23 cellular contexts compared by ENCODE assay signal in genomic region chr2:31151501-31151900, GRCh38.
DNase-seq lines count a peak whose midpoint lies in the region; ATAC-seq and TF ChIP-seq lines count a peak whose summit lies in the region.
"Had no signal": no experiment of that assay in that cellular context is flagged by ENCODE, and none has a peak within 500 bp of the region (broad histone marks: within the 10 kb centered on the region; RNA-seq: fewer than 3 reads in every experiment).

No MANE protein-coding gene starts in this region.

- no peak overlapping the region for H3K27ac ChIP-seq in brain microvascular endothelial cell
- H3K27ac ChIP-seq: parathyroid adenoma, SJCRH30, tibial artery had no signal

- H3K4me3 ChIP-seq in LNCaP clone FGC (ENCODE audit: low read depth, low read length) (no peak overlapping the region), brain microvascular endothelial cell (ENCODE audit: low read depth, low read length) (no peak overlapping the region)
- H3K4me3 ChIP-seq: SJCRH30, tibial artery had no signal

- no peaks in the 10 kb centered on the region for H3K4me1 Mint-ChIP-seq in effector memory CD8-positive, alpha-beta T cell (ENCODE audit: low read depth in 2 of 2)
- H3K4me1 Mint-ChIP-seq: activated naive CD4-positive, alpha-beta T cell treated with anti-CD3 and anti-CD28 coated beads, Interleukin-2, amount 50 U/mL, for 24 hours; CD14-positive monocyte; natural killer cell had no signal

- H3K9me3 Mint-ChIP-seq in effector memory CD8-positive, alpha-beta T cell = peaks cover 0 to 3% of the 10 kb centered on the region in 2 donors
- H3K9me3 Mint-ChIP-seq: activated naive CD4-positive, alpha-beta T cell treated with anti-CD3 and anti-CD28 coated beads, Interleukin-2, amount 50 U/mL, for 24 hours; natural killer cell had no signal

- TF ChIP-seq CTCF in LNCaP clone FGC (IDR thresholded peaks at IDR 0.05; ENCODE audit: control insufficient read depth, extremely low read depth, insufficient read depth) (peak; percentile 51), brain microvascular endothelial cell (IDR thresholded peaks at IDR 0.05; ENCODE audit: low read depth, low read length, missing control alignments) (peak; percentile 26)

- no peaks in the 10 kb centered on the region for H3K36me3 ChIP-seq in brain microvascular endothelial cell (replicated peaks)
- H3K36me3 ChIP-seq: SJCRH30, tibial artery had no signal

- ATAC-seq in effector memory CD8-positive, alpha-beta T cell (replicated peaks) = no peak
- ATAC-seq: natural killer cell; stimulated activated naive CD8-positive, alpha-beta T cell treated with anti-CD3 and anti-CD28 coated beads, Interleukin-15, Interleukin-2, amounts not matched to agents 100 U/mL and 50 U/mL, for 24 hours had no signal

- no peaks in the 10 kb centered on the region for H3K36me3 Mint-ChIP-seq in effector memory CD8-positive, alpha-beta T cell (ENCODE audit: insufficient read depth)
- H3K36me3 Mint-ChIP-seq: activated naive CD4-positive, alpha-beta T cell treated with anti-CD3 and anti-CD28 coated beads, Interleukin-2, amount 50 U/mL, for 24 hours; CD14-positive monocyte; natural killer cell had no signal

- DNase-seq in EH (ENCODE audit: low read depth) (peak; percentile 3), LNCaP clone FGC (ENCODE audit: low read depth) (no peak), brain microvascular endothelial cell (no peak), kidney tubule cell (ENCODE audit: low spot score) (peak; percentile 14), AML-193 (lab: John Stamatoyannopoulos, UW) (no peak), AG08396 (ENCODE audit: low spot score) (no peak)
- DNase-seq in effector memory CD8-positive, alpha-beta T cell = no peak
- DNase-seq: activated CD4-positive, CD25-positive, alpha-beta regulatory T cell treated with anti-CD3 and anti-CD28 coated beads, Interleukin-2, amount 50 U/mL, for 72 hours; activated CD8-positive, alpha-beta memory T cell treated with anti-CD3 and anti-CD28 coated beads for 24 hours; activated T-cell treated with anti-CD3 and anti-CD28 coated beads, Interleukin-2, amount 50 U/mL, for 48 hours; kidney glomerular epithelial cell; mesenchymal stem cell; natural killer cell; NCI-H1092; NCI-H2029 treated with DMSO at 0.1 percent for 48 hours; NCI-H510A; SJCRH30; stimulated activated naive CD8-positive, alpha-beta T cell treated with anti-CD3 and anti-CD28 coated beads, Interleukin-15, Interleukin-2, amounts not matched to agents 100 U/mL and 50 U/mL, for 24 hours; T-helper 9 cell; tibial artery had no signal

- no peaks in the 10 kb centered on the region for H3K27me3 ChIP-seq in brain microvascular endothelial cell (replicated peaks)
- H3K27me3 ChIP-seq: tibial artery had no signal

- no peak overlapping the region for H3K27ac Mint-ChIP-seq in effector memory CD8-positive, alpha-beta T cell
- H3K27ac Mint-ChIP-seq: activated naive CD4-positive, alpha-beta T cell treated with anti-CD3 and anti-CD28 coated beads, Interleukin-2, amount 50 U/mL, for 24 hours; CD14-positive monocyte; natural killer cell had no signal

- H3K27me3 Mint-ChIP-seq in effector memory CD8-positive, alpha-beta T cell = peaks cover 31 to 47% of the 10 kb centered on the region in 2 donors

- H3K4me3 Mint-ChIP-seq in effector memory CD8-positive, alpha-beta T cell = no peak overlapping the region
- H3K4me3 Mint-ChIP-seq: activated naive CD4-positive, alpha-beta T cell treated with anti-CD3 and anti-CD28 coated beads, Interleukin-2, amount 50 U/mL, for 24 hours; CD14-positive monocyte; natural killer cell had no signal

- in situ Hi-C loops in brain microvascular endothelial cell (cut with HindIII; ENCODE audit: low pct_ligation_motif_present, low sequenced_read_pairs) = no loop called here

Comparison
In these comparisons a context has a peak if more than half of its experiments do, and no peak if none do; other contexts are left out.
1. DNase-seq: peak in EH (single experiment) and kidney tubule cell (single experiment); none in LNCaP clone FGC (single experiment), brain microvascular endothelial cell (single experiment), AML-193 (0 of 2), effector memory CD8-positive, alpha-beta T cell (0 of 3) and AG08396 (single experiment).